In genomic region chr18:79554945-79555645, GRCh38 we compare ENCODE assay signal across 21 cellular contexts.
"Had no signal": no experiment of that assay in that cellular context is flagged by ENCODE, and none has a peak within 500 bp of the region (broad histone marks: within the 10 kb centered on the region; RNA-seq: fewer than 3 reads in every experiment).

No MANE protein-coding gene starts in this region.

- H3K4me3 Mint-ChIP-seq: activated CD4-positive, alpha-beta memory T cell treated with anti-CD3 and anti-CD28 coated beads, Interleukin-2, amount 10 ng/mL, durations not matched to agents 7 days and 5 days; activated CD4-positive, alpha-beta T cell treated with anti-CD3 and anti-CD28 coated beads, Interleukin-2, amount 10 ng/mL, durations not matched to agents 24 days and 14 days; activated CD8-positive, alpha-beta memory T cell treated with anti-CD3 and anti-CD28 coated beads, Interleukin-2, amount 10 ng/mL, durations not matched to agents 7 days and 5 days; activated naive CD8-positive, alpha-beta T cell; central memory CD8-positive, alpha-beta T cell; stimulated activated naive CD8-positive, alpha-beta T cell treated with anti-CD3 and anti-CD28 coated beads, Interleukin-15, amount 100 ng/mL, for 72 hours had no signal

- FAIRE-seq: astrocyte, urothelium cell line had no signal

- H3K27ac Mint-ChIP-seq: activated CD4-positive, alpha-beta memory T cell treated with anti-CD3 and anti-CD28 coated beads, Interleukin-2, amount 10 ng/mL, durations not matched to agents 7 days and 5 days; activated CD4-positive, alpha-beta T cell treated with anti-CD3 and anti-CD28 coated beads, Interleukin-2, amount 10 ng/mL, durations not matched to agents 24 days and 14 days; activated CD8-positive, alpha-beta memory T cell treated with anti-CD3 and anti-CD28 coated beads, Interleukin-2, amount 10 ng/mL, durations not matched to agents 7 days and 5 days; activated naive CD8-positive, alpha-beta T cell; stimulated activated naive CD8-positive, alpha-beta T cell treated with anti-CD3 and anti-CD28 coated beads, Interleukin-15, amount 100 ng/mL, for 72 hours had no signal

- H3K27me3 Mint-ChIP-seq: activated CD4-positive, alpha-beta memory T cell treated with anti-CD3 and anti-CD28 coated beads, Interleukin-2, amount 10 ng/mL, durations not matched to agents 7 days and 5 days; activated CD4-positive, alpha-beta T cell treated with anti-CD3 and anti-CD28 coated beads, Interleukin-2, amount 10 ng/mL, durations not matched to agents 24 days and 14 days; activated CD8-positive, alpha-beta memory T cell treated with anti-CD3 and anti-CD28 coated beads, Interleukin-2, amount 10 ng/mL, durations not matched to agents 7 days and 5 days; activated naive CD8-positive, alpha-beta T cell; central memory CD8-positive, alpha-beta T cell; stimulated activated naive CD8-positive, alpha-beta T cell treated with anti-CD3 and anti-CD28 coated beads, Interleukin-15, amount 100 ng/mL, for 72 hours had no signal

- DNase-seq: activated CD4-positive, alpha-beta memory T cell treated with anti-CD3 and anti-CD28 coated beads, Interleukin-2, amount 10 ng/mL, durations not matched to agents 7 days and 5 days; activated CD4-positive, alpha-beta T cell treated with anti-CD3 and anti-CD28 coated beads, Interleukin-2, amount 10 ng/mL, durations not matched to agents 24 days and 14 days; activated CD8-positive, alpha-beta memory T cell treated with anti-CD3 and anti-CD28 coated beads, Interleukin-2, amount 10 ng/mL, durations not matched to agents 7 days and 5 days; activated gamma-delta T cell treated with Interleukin-2 at 50 U/mL for 16 hours; activated T-cell treated with anti-CD3 and anti-CD28 coated beads for 4 hours; adrenal gland; colonic mucosa; hypothalamus; left cardiac atrium; mesenchymal stem cell; stimulated activated CD4-positive, alpha-beta T cell treated with anti-CD3 and anti-CD28 coated beads, Interleukin-12 subunit alpha, Interleukin-12 subunit beta, amount 100 ng/mL, for 4 hours; stimulated activated naive CD8-positive, alpha-beta T cell treated with anti-CD3 and anti-CD28 coated beads, Interleukin-15, amount 100 ng/mL, for 72 hours had no signal

- H3K9me3 Mint-ChIP-seq: activated CD4-positive, alpha-beta memory T cell treated with anti-CD3 and anti-CD28 coated beads, Interleukin-2, amount 10 ng/mL, durations not matched to agents 7 days and 5 days; activated CD4-positive, alpha-beta T cell treated with anti-CD3 and anti-CD28 coated beads, Interleukin-2, amount 10 ng/mL, durations not matched to agents 24 days and 14 days; central memory CD8-positive, alpha-beta T cell; stimulated activated naive CD8-positive, alpha-beta T cell treated with anti-CD3 and anti-CD28 coated beads, Interleukin-15, amount 100 ng/mL, for 72 hours had no signal

- ATAC-seq: activated CD4-positive, CD25-positive, alpha-beta regulatory T cell treated with anti-CD3 and anti-CD28 coated beads, Interleukin-2, amount 50 U/mL, for 24 hours; activated CD8-positive, alpha-beta memory T cell treated with anti-CD3 and anti-CD28 coated beads, Interleukin-2, amount 10 ng/mL, durations not matched to agents 7 days and 5 days; gastroesophageal sphincter; left cardiac atrium; mucosa of descending colon; psoas muscle; right cardiac atrium; stimulated activated naive CD8-positive, alpha-beta T cell treated with anti-CD3 and anti-CD28 coated beads, Interleukin-15, amount 100 ng/mL, for 72 hours had no signal

- H3K4me1 Mint-ChIP-seq: activated CD4-positive, alpha-beta memory T cell treated with anti-CD3 and anti-CD28 coated beads, Interleukin-2, amount 10 ng/mL, durations not matched to agents 7 days and 5 days; activated CD4-positive, alpha-beta T cell treated with anti-CD3 and anti-CD28 coated beads, Interleukin-2, amount 10 ng/mL, durations not matched to agents 24 days and 14 days; activated CD8-positive, alpha-beta memory T cell treated with anti-CD3 and anti-CD28 coated beads, Interleukin-2, amount 10 ng/mL, durations not matched to agents 7 days and 5 days; central memory CD8-positive, alpha-beta T cell; stimulated activated naive CD8-positive, alpha-beta T cell treated with anti-CD3 and anti-CD28 coated beads, Interleukin-15, amount 100 ng/mL, for 72 hours had no signal

- H3K36me3 Mint-ChIP-seq: activated CD8-positive, alpha-beta memory T cell treated with anti-CD3 and anti-CD28 coated beads, Interleukin-2, amount 10 ng/mL, durations not matched to agents 7 days and 5 days; activated naive CD8-positive, alpha-beta T cell had no signal
